In genomic region chr10:133227256-133227655, GRCh38 we compare ENCODE assay signal across 36 cellular contexts. TPM values are rescaled to one million over a fixed set of nuclear protein-coding genes. Genes with fewer than 3 reads are reported as not detected.
"Had no signal": no experiment of that assay in that cellular context is flagged by ENCODE, and none has a peak within 500 bp of the region (broad histone marks: within the 10 kb centered on the region; RNA-seq: fewer than 3 reads in every experiment).

No MANE protein-coding gene starts in this region.

- H3K27me3 ChIP-seq: ascending aorta had no signal

- DNase-seq: activated CD4-positive, alpha-beta memory T cell treated with anti-CD3 and anti-CD28 coated beads, Interleukin-2, amount 10 ng/mL, durations not matched to agents 7 days and 5 days; activated CD4-positive, alpha-beta T cell treated with anti-CD3 and anti-CD28 coated beads for 1 hour; activated CD4-positive, alpha-beta T cell treated with anti-CD3 and anti-CD28 coated beads for 36 hours; activated CD4-positive, alpha-beta T cell treated with anti-CD3 and anti-CD28 coated beads for 48 hours; activated CD4-positive, alpha-beta T cell treated with anti-CD3 and anti-CD28 coated beads, Interleukin-2, amount 10 ng/mL, durations not matched to agents 7 days and 5 days; activated CD4-positive, alpha-beta T cell treated with anti-CD3 and anti-CD28 coated beads, Interleukin-2, amount 50 U/mL, for 48 hours; activated CD4-positive, CD25-positive, alpha-beta regulatory T cell; activated CD8-positive, alpha-beta memory T cell treated with anti-CD3 and anti-CD28 coated beads for 24 hours; activated CD8-positive, alpha-beta memory T cell treated with anti-CD3 and anti-CD28 coated beads, Interleukin-2, amount 10 ng/mL, durations not matched to agents 7 days and 5 days; activated CD8-positive, alpha-beta memory T cell treated with anti-CD3 and anti-CD28 coated beads, Interleukin-2, amount 50 U/mL, for 48 hours; activated CD8-positive, alpha-beta T cell treated with anti-CD3 and anti-CD28 coated beads, Interleukin-2, amount 10 ng/mL, durations not matched to agents 7 days and 5 days; activated effector memory CD4-positive, alpha-beta T cell treated with Interleukin-2 at 50 U/mL for 16 hours; activated gamma-delta T cell; activated naive CD4-positive, alpha-beta T cell treated with anti-CD3 and anti-CD28 coated beads, Interleukin-2, amount 10 ng/mL, durations not matched to agents 7 days and 5 days; activated naive CD4-positive, alpha-beta T cell treated with Interleukin-2 at 50 U/mL for 16 hours; activated naive CD8-positive, alpha-beta T cell treated with anti-CD3 and anti-CD28 coated beads, Interleukin-2, amount 50 U/mL, for 24 hours; activated T-cell treated with anti-CD3 and anti-CD28 coated beads, Interleukin-2, amount 50 U/mL, for 24 hours; activated T-cell treated with anti-CD3 and anti-CD28 coated beads, Interleukin-2, amount 50 U/mL, for 48 hours; cerebellar nuclear complex; T-helper 2 cell; T-helper 9 cell had no signal

- H3K27ac Mint-ChIP-seq: activated CD4-positive, alpha-beta memory T cell treated with anti-CD3 and anti-CD28 coated beads, Interleukin-2, amount 10 ng/mL, durations not matched to agents 7 days and 5 days; activated CD4-positive, alpha-beta T cell treated with anti-CD3 and anti-CD28 coated beads for 36 hours; activated CD8-positive, alpha-beta memory T cell treated with anti-CD3 and anti-CD28 coated beads, Interleukin-2, amount 10 ng/mL, durations not matched to agents 7 days and 5 days; activated naive CD4-positive, alpha-beta T cell treated with anti-CD3 and anti-CD28 coated beads, Interleukin-2, amount 10 ng/mL, durations not matched to agents 7 days and 5 days; activated naive CD4-positive, alpha-beta T cell treated with anti-CD3 and anti-CD28 coated beads, Interleukin-2, amount 50 U/mL, for 24 hours; activated naive CD8-positive, alpha-beta T cell; activated naive CD8-positive, alpha-beta T cell treated with anti-CD3 and anti-CD28 coated beads, Interleukin-2, amount 50 U/mL, for 24 hours; activated T-cell treated with anti-CD3 and anti-CD28 coated beads, Interleukin-2, amount 50 U/mL, for 24 hours; activated T-helper 2 cell treated with anti-CD3 and anti-CD28 coated beads, Interferon-gamma antibody, Interleukin-2, Interleukin-4, amounts not matched to agents 10 μg/mL and 5 μg/mL and 100 μg/mL, durations not matched to agents 14 hours and 24 hours and 36 hours; brain; T-helper 2 cell treated with Interferon-gamma antibody and Interleukin-4, amounts not matched to agents 5 μg/mL and 100 μg/mL, for 36 hours had no signal

- H3K36me3 Mint-ChIP-seq: activated CD8-positive, alpha-beta memory T cell treated with anti-CD3 and anti-CD28 coated beads, Interleukin-2, amount 10 ng/mL, durations not matched to agents 7 days and 5 days; activated naive CD4-positive, alpha-beta T cell treated with anti-CD3 and anti-CD28 coated beads, Interleukin-2, amount 50 U/mL, for 24 hours; activated naive CD8-positive, alpha-beta T cell; brain had no signal

- H3K9me3 ChIP-seq: ascending aorta had no signal

- H3K36me3 ChIP-seq: ascending aorta, cardiac muscle cell had no signal

- H3K4me3 Mint-ChIP-seq: activated CD4-positive, alpha-beta memory T cell treated with anti-CD3 and anti-CD28 coated beads, Interleukin-2, amount 10 ng/mL, durations not matched to agents 7 days and 5 days; activated CD4-positive, alpha-beta T cell treated with anti-CD3 and anti-CD28 coated beads, Interleukin-2, amount 10 ng/mL, durations not matched to agents 7 days and 5 days; activated CD8-positive, alpha-beta memory T cell treated with anti-CD3 and anti-CD28 coated beads, Interleukin-2, amount 10 ng/mL, durations not matched to agents 7 days and 5 days; activated CD8-positive, alpha-beta T cell treated with anti-CD3 and anti-CD28 coated beads, Interleukin-2, amount 10 ng/mL, durations not matched to agents 7 days and 5 days; activated naive CD4-positive, alpha-beta T cell treated with anti-CD3 and anti-CD28 coated beads, Interleukin-2, amount 10 ng/mL, durations not matched to agents 7 days and 5 days; activated naive CD4-positive, alpha-beta T cell treated with anti-CD3 and anti-CD28 coated beads, Interleukin-2, amount 50 U/mL, for 24 hours; activated naive CD8-positive, alpha-beta T cell; activated naive CD8-positive, alpha-beta T cell treated with anti-CD3 and anti-CD28 coated beads, Interleukin-2, amount 50 U/mL, for 24 hours; activated T-cell treated with anti-CD3 and anti-CD28 coated beads, Interleukin-2, amount 50 U/mL, for 24 hours; brain; central memory CD8-positive, alpha-beta T cell; T-helper 2 cell treated with Interferon-gamma antibody and Interleukin-4, amounts not matched to agents 5 μg/mL and 100 μg/mL, for 36 hours had no signal

- H3K27ac ChIP-seq: ascending aorta, cardiac muscle cell, VCaP had no signal

- H3K4me3 ChIP-seq: ascending aorta, cardiac muscle cell had no signal

- H3K9me3 Mint-ChIP-seq: activated CD4-positive, alpha-beta memory T cell treated with anti-CD3 and anti-CD28 coated beads, Interleukin-2, amount 10 ng/mL, durations not matched to agents 7 days and 5 days; activated CD4-positive, alpha-beta T cell treated with anti-CD3 and anti-CD28 coated beads, Interleukin-2, amount 10 ng/mL, durations not matched to agents 7 days and 5 days; activated naive CD4-positive, alpha-beta T cell treated with anti-CD3 and anti-CD28 coated beads, Interleukin-2, amount 10 ng/mL, durations not matched to agents 7 days and 5 days; activated naive CD4-positive, alpha-beta T cell treated with anti-CD3 and anti-CD28 coated beads, Interleukin-2, amount 50 U/mL, for 24 hours; activated naive CD8-positive, alpha-beta T cell treated with anti-CD3 and anti-CD28 coated beads, Interleukin-2, amount 10 ng/mL, durations not matched to agents 7 days and 5 days; activated naive CD8-positive, alpha-beta T cell treated with anti-CD3 and anti-CD28 coated beads, Interleukin-2, amount 50 U/mL, for 24 hours; activated T-cell treated with anti-CD3 and anti-CD28 coated beads, Interleukin-2, amount 50 U/mL, for 24 hours; activated T-helper 2 cell treated with anti-CD3 and anti-CD28 coated beads, Interferon-gamma antibody, Interleukin-2, Interleukin-4, amounts not matched to agents 10 μg/mL and 5 μg/mL and 100 μg/mL, durations not matched to agents 14 hours and 24 hours and 36 hours; central memory CD8-positive, alpha-beta T cell; T-helper 2 cell treated with Interferon-gamma antibody and Interleukin-4, amounts not matched to agents 5 μg/mL and 100 μg/mL, for 36 hours had no signal

- ATAC-seq: activated CD4-positive, alpha-beta T cell treated with anti-CD3 and anti-CD28 coated beads for 36 hours; activated CD4-positive, CD25-positive, alpha-beta regulatory T cell treated with anti-CD3 and anti-CD28 coated beads, Interleukin-2, amount 50 U/mL, for 24 hours; activated CD8-positive, alpha-beta T cell treated with anti-CD3 and anti-CD28 coated beads, Interleukin-2, amount 10 ng/mL, durations not matched to agents 7 days and 5 days; activated naive CD8-positive, alpha-beta T cell treated with anti-CD3 and anti-CD28 coated beads, Interleukin-2, amount 50 U/mL, for 24 hours had no signal

- H3K4me1 ChIP-seq: ascending aorta had no signal

RNA-seq across cellular contexts. Expression of gene UTF1, which starts 2.8 kb away (rescaled TPM):
- total RNA-seq: activated CD4-positive, alpha-beta memory T cell treated with anti-CD3 and anti-CD28 coated beads, Interleukin-2, amount 10 ng/mL, durations not matched to agents 7 days and 5 days; activated CD4-positive, alpha-beta T cell treated with anti-CD3 and anti-CD28 coated beads for 36 hours; activated CD4-positive, alpha-beta T cell treated with anti-CD3 and anti-CD28 coated beads, Interleukin-2, amount 10 ng/mL, durations not matched to agents 7 days and 5 days; activated CD8-positive, alpha-beta memory T cell treated with anti-CD3 and anti-CD28 coated beads, Interleukin-2, amount 10 ng/mL, durations not matched to agents 7 days and 5 days; activated CD8-positive, alpha-beta T cell treated with anti-CD3 and anti-CD28 coated beads, Interleukin-2, amount 10 ng/mL, durations not matched to agents 7 days and 5 days; activated naive CD8-positive, alpha-beta T cell treated with anti-CD3 and anti-CD28 coated beads, Interleukin-2, amount 10 ng/mL, durations not matched to agents 7 days and 5 days; ascending aorta; bronchial epithelial cell; cardiac muscle cell; chondrocyte; T-helper 1 cell treated with Interleukin-12 subunit alpha and Interleukin-12 subunit beta and Interleukin-4 antibody, amounts not matched to agents 30 ng/mL and 1 ng/mL, for 36 hours had no signal
- polyA plus RNA-seq: adipose tissue, cardiac muscle cell had no signal

RNA-seq across cellular contexts. Expression of gene VENTX, which starts 10.4 kb away (rescaled TPM):
- total RNA-seq: activated CD4-positive, alpha-beta memory T cell treated with anti-CD3 and anti-CD28 coated beads, Interleukin-2, amount 10 ng/mL, durations not matched to agents 7 days and 5 days; activated CD4-positive, alpha-beta T cell treated with anti-CD3 and anti-CD28 coated beads for 36 hours; activated CD4-positive, alpha-beta T cell treated with anti-CD3 and anti-CD28 coated beads, Interleukin-2, amount 10 ng/mL, durations not matched to agents 7 days and 5 days; activated CD8-positive, alpha-beta T cell treated with anti-CD3 and anti-CD28 coated beads, Interleukin-2, amount 10 ng/mL, durations not matched to agents 7 days and 5 days; activated T-helper 2 cell treated with anti-CD3 and anti-CD28 coated beads, Interferon-gamma antibody, Interleukin-2, Interleukin-4, amounts not matched to agents 10 μg/mL and 5 μg/mL and 100 μg/mL, durations not matched to agents 14 hours and 24 hours and 36 hours; bronchial epithelial cell; cardiac muscle cell; chondrocyte; T-helper 1 cell treated with Interleukin-12 subunit alpha and Interleukin-12 subunit beta and Interleukin-4 antibody, amounts not matched to agents 30 ng/mL and 1 ng/mL, for 36 hours had no signal
- polyA plus RNA-seq: cardiac muscle cell had no signal
